In the genomic region with DNA sequence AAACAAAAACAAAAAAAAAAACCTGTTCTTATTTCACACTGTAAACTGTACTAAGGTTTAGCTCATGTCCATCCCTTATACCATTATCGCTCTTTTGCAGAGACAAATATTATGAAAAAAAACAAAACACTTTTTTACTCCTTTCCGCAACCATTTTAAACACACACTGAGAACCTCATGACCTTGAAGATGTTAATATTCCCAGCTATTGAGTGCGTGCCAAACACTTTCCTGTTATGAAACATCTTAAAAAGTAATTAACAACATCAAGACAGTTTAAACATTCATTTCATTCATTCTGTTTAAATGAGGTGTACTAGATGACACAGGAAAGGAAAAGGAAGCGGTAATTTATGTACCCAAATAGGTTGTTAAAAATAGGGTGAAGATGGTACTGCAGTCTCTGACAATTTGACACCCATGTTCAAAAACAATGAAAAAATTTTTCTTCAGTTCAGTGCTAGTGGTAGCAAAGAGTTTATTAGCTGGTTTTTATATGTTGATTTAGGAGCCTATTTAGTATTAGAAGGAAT, we compare ENCODE assay signal across 22 cellular contexts.
"Had no signal": no experiment of that assay in that cellular context is flagged by ENCODE, and none has a peak within 500 bp of the region (broad histone marks: within the 10 kb centered on the region; RNA-seq: fewer than 3 reads in every experiment).

No MANE protein-coding gene starts in this region.

- H3K27me3 ChIP-seq: cardiac muscle cell, right atrium auricular region, tibial nerve, uterus had no signal

- H3K36me3 ChIP-seq: cardiac muscle cell, right atrium auricular region, tibial nerve, uterus had no signal

- H3K27ac ChIP-seq: cardiac muscle cell, epithelial cell of prostate, right atrium auricular region, tibial nerve had no signal

- H3K27ac Mint-ChIP-seq: activated CD4-positive, alpha-beta T cell treated with anti-CD3 and anti-CD28 coated beads, Interleukin-2, amount 10 ng/mL, durations not matched to agents 7 days and 5 days; activated naive CD8-positive, alpha-beta T cell treated with anti-CD3 and anti-CD28 coated beads, Interleukin-2, amount 10 ng/mL, durations not matched to agents 7 days and 5 days; activated T-helper 17 cell treated with anti-CD3 and anti-CD28 coated beads, Interleukin-2, amount 50 U/mL, for 72 hours; progenitor cell of endocrine pancreas; T-helper 1 cell treated with Interleukin-12 subunit alpha and Interleukin-12 subunit beta and Interleukin-4 antibody, amounts not matched to agents 30 μg/mL and 1 μg/mL, for 36 hours had no signal

- H3K4me1 ChIP-seq: uterus had no signal

- H3K4me3 ChIP-seq: cardiac muscle cell, right atrium auricular region, tibial nerve, uterus had no signal

- H3K9me3 Mint-ChIP-seq: activated CD4-positive, alpha-beta T cell treated with anti-CD3 and anti-CD28 coated beads, Interleukin-2, amount 10 ng/mL, durations not matched to agents 7 days and 5 days; activated naive CD8-positive, alpha-beta T cell treated with anti-CD3 and anti-CD28 coated beads, Interleukin-2, amount 10 ng/mL, durations not matched to agents 7 days and 5 days; activated T-helper 17 cell treated with anti-CD3 and anti-CD28 coated beads, Interleukin-2, amount 50 U/mL, for 72 hours; neural crest cell; T-helper 1 cell treated with Interleukin-12 subunit alpha and Interleukin-12 subunit beta and Interleukin-4 antibody, amounts not matched to agents 30 μg/mL and 1 μg/mL, for 36 hours had no signal

- ATAC-seq: activated T-helper 17 cell treated with anti-CD3 and anti-CD28 coated beads, Interleukin-2, amount 50 U/mL, for 72 hours; left lobe of liver had no signal

- H3K27me3 Mint-ChIP-seq: activated T-helper 17 cell treated with anti-CD3 and anti-CD28 coated beads, Interleukin-2, amount 50 U/mL, for 72 hours; progenitor cell of endocrine pancreas had no signal

- H3K9me3 ChIP-seq: right atrium auricular region, tibial nerve, uterus had no signal

- H3K36me3 Mint-ChIP-seq: activated naive CD8-positive, alpha-beta T cell treated with anti-CD3 and anti-CD28 coated beads, Interleukin-2, amount 10 ng/mL, durations not matched to agents 7 days and 5 days had no signal

- DNase-seq: activated CD4-positive, alpha-beta T cell treated with anti-CD3 and anti-CD28 coated beads, Interleukin-2, amount 10 ng/mL, durations not matched to agents 7 days and 5 days; activated naive CD4-positive, alpha-beta T cell treated with Interleukin-2 at 50 U/mL for 16 hours; activated naive CD8-positive, alpha-beta T cell treated with anti-CD3 and anti-CD28 coated beads, Interleukin-2, amount 10 ng/mL, durations not matched to agents 7 days and 5 days; activated T-cell treated with anti-CD3 and anti-CD28 coated beads for 4 hours; amygdala; foreskin melanocyte; mammary epithelial cell; stimulated activated CD4-positive, alpha-beta T cell treated with anti-CD3 and anti-CD28 coated beads, Interleukin-12 subunit alpha, Interleukin-12 subunit beta, amount 100 ng/mL, for 4 hours; stimulated activated CD4-positive, alpha-beta T cell treated with anti-CD3 and anti-CD28 coated beads, Interleukin-1b, Interleukin-23, amount 100 ng/mL, for 48 hours; stimulated activated CD8-positive, alpha-beta memory T cell treated with anti-CD3 and anti-CD28 coated beads, Interleukin-4, amount 100 ng/mL, for 48 hours; stimulated activated naive CD4-positive, alpha-beta T cell treated with Interleukin-2 at 50 U/mL for 16 hours; substantia nigra; uterus had no signal

- H3K4me3 Mint-ChIP-seq: activated CD4-positive, alpha-beta T cell treated with anti-CD3 and anti-CD28 coated beads, Interleukin-2, amount 10 ng/mL, durations not matched to agents 7 days and 5 days; activated naive CD8-positive, alpha-beta T cell treated with anti-CD3 and anti-CD28 coated beads, Interleukin-2, amount 10 ng/mL, durations not matched to agents 7 days and 5 days; activated T-helper 17 cell treated with anti-CD3 and anti-CD28 coated beads, Interleukin-2, amount 50 U/mL, for 72 hours; T-helper 1 cell treated with Interleukin-12 subunit alpha and Interleukin-12 subunit beta and Interleukin-4 antibody, amounts not matched to agents 30 μg/mL and 1 μg/mL, for 36 hours had no signal
